21 cellular contexts compared by ENCODE assay signal in genomic region chr7:40213856-40214255, GRCh38.
"Had no signal": no experiment of that assay in that cellular context is flagged by ENCODE, and none has a peak within 500 bp of the region (broad histone marks: within the 10 kb centered on the region; RNA-seq: fewer than 3 reads in every experiment).

No MANE protein-coding gene starts in this region.

- H3K36me3 ChIP-seq: left lung, lower lobe of right lung, ovary, right lobe of liver, thyroid gland had no signal

- H3K4me1 ChIP-seq: left lung, lower lobe of right lung, right lobe of liver, thyroid gland had no signal

- ATAC-seq: activated CD8-positive, alpha-beta T cell treated with anti-CD3 and anti-CD28 coated beads for 36 hours; esophagus mucosa; left lung; lower lobe of right lung; natural killer cell treated with Interleukin-12 subunit alpha and Interleukin-12 subunit beta and Interleukin-15 and Interleukin-18, amount 100 ng/mL, for 72 hours; right lobe of liver; stimulated activated memory B cell treated with anti-CD40 and anti-IgM and Interleukin-4, amounts not matched to agents 10 μg/mL and 1 μg/mL and 100 μg/mL, for 72 hours; stimulated activated naive CD8-positive, alpha-beta T cell treated with anti-CD3 and anti-CD28 coated beads, Interleukin-15, amount 100 ng/mL, for 72 hours had no signal

- H3K9me3 ChIP-seq: lower lobe of right lung, ovary, right lobe of liver, thyroid gland had no signal

- H3K27ac ChIP-seq: left lung, lower lobe of right lung, ovary, right lobe of liver, skin epidermis, thyroid gland had no signal

- H3K4me3 ChIP-seq: left lung, lower lobe of right lung, ovary, right lobe of liver, skin epidermis, thyroid gland had no signal

- H3K27me3 ChIP-seq: left lung, ovary, right lobe of liver, thyroid gland had no signal

- DNase-seq: activated B cell treated with CpG ODN at 0.5 μM for 24 hours; activated CD4-positive, alpha-beta T cell treated with anti-CD3 and anti-CD28 coated beads, Interleukin-2, amount 50 U/mL, for 1 hour; activated CD8-positive, alpha-beta T cell treated with anti-CD3 and anti-CD28 coated beads for 36 hours; activated T-cell treated with anti-CD3 and anti-CD28 coated beads, Interleukin-2, amount 50 U/mL, for 48 hours; anterior cingulate cortex; endodermal cell; foreskin melanocyte; left lung; lower lobe of right lung; mesendoderm; ovary; right lobe of liver; stimulated activated CD4-positive, alpha-beta T cell treated with anti-CD3 and anti-CD28 coated beads, Interleukin-4, amount 100 ng/mL, for 4 hours; stimulated activated CD8-positive, alpha-beta memory T cell treated with anti-CD3 and anti-CD28 coated beads, Interleukin-4, amount 100 ng/mL, for 48 hours; stimulated activated naive CD8-positive, alpha-beta T cell treated with anti-CD3 and anti-CD28 coated beads, Interleukin-15, amount 100 ng/mL, for 72 hours; T-helper 1 cell; thyroid gland had no signal
